34 cellular contexts compared by ENCODE assay signal in genomic region chr22:47128216-47129215, GRCh38.
DNase-seq lines count a peak whose midpoint lies in the region; ATAC-seq and TF ChIP-seq lines count a peak whose summit lies in the region.
"Had no signal": no experiment of that assay in that cellular context is flagged by ENCODE, and none has a peak within 500 bp of the region (broad histone marks: within the 10 kb centered on the region; RNA-seq: fewer than 3 reads in every experiment).

No MANE protein-coding gene starts in this region.

- H3K4me1 ChIP-seq in upper lobe of right lung = no peaks in the 10 kb centered on the region
- H3K4me1 ChIP-seq: HAP-1, testis had no signal

- H3K27ac Mint-ChIP-seq in glutamatergic neuron (ENCODE audit: unreplicated experiment) (no peak overlapping the region), progenitor cell of endocrine pancreas (no peak overlapping the region)
- H3K27ac Mint-ChIP-seq: activated CD8-positive, alpha-beta T cell treated with anti-CD3 and anti-CD28 coated beads, Interleukin-2, amount 10 ng/mL, durations not matched to agents 7 days and 5 days; activated naive CD8-positive, alpha-beta T cell; B cell; CD8-positive, alpha-beta memory T cell; dendritic cell treated with granulocyte-macrophage colony-stimulating factor and Interleukin-4, amounts not matched to agents 40 ng/mL and 50 ng/mL, for 4 days; mesothelial cell of epicardium; stimulated activated memory B cell treated with anti-CD40 and anti-IgM and Interleukin-4, amounts not matched to agents 10 μg/mL and 1 μg/mL and 100 μg/mL, for 72 hours; T-helper 17 cell had no signal

- H3K27ac ChIP-seq in upper lobe of right lung = no peak overlapping the region
- H3K27ac ChIP-seq: testis had no signal

- TF ChIP-seq CTCF in glutamatergic neuron (IDR thresholded peaks at IDR 0.05; ENCODE audit: partially characterized antibody, unreplicated experiment) (no peak), upper lobe of right lung (IDR thresholded peaks at IDR 0.05) (no peak), progenitor cell of endocrine pancreas (IDR thresholded peaks at IDR 0.05; ENCODE audit: unreplicated experiment) (no peak)

- intact Hi-C loops in Right ventricle myocardium superior (cut with DNase I) = no loop called here
- intact Hi-C loops in left ventricle myocardium superior (cut with micrococcal nuclease) = no loop called here
- intact Hi-C loops in upper lobe of right lung (cut with DNase I) = no loop called here

- H3K36me3 Mint-ChIP-seq in glutamatergic neuron (ENCODE audit: unreplicated experiment) = no peaks in the 10 kb centered on the region
- H3K36me3 Mint-ChIP-seq in progenitor cell of endocrine pancreas (ENCODE audit: insufficient read depth) = peaks cover 3% of the 10 kb centered on the region
- H3K36me3 Mint-ChIP-seq: activated naive CD8-positive, alpha-beta T cell; naive B cell had no signal

- no peak for TF ChIP-seq POLR2A in GM18505 (IDR thresholded peaks at IDR 0.05; ENCODE audit: borderline replicate concordance, extremely low read depth, insufficient read depth, insufficient read length)

- no peaks in the 10 kb centered on the region for H3K27me3 ChIP-seq in upper lobe of right lung
- H3K27me3 ChIP-seq: MG63, testis had no signal

- H3K9me3 Mint-ChIP-seq in glutamatergic neuron (ENCODE audit: unreplicated experiment) (peaks cover 18% of the 10 kb centered on the region), progenitor cell of endocrine pancreas (ENCODE audit: low read depth) (no peaks in the 10 kb centered on the region)
- H3K9me3 Mint-ChIP-seq: activated T-helper 17 cell treated with anti-CD3 and anti-CD28 coated beads, Interleukin-2, amount 50 U/mL, for 72 hours; CD8-positive, alpha-beta memory T cell; central memory CD8-positive, alpha-beta T cell; dendritic cell treated with granulocyte-macrophage colony-stimulating factor and Interleukin-4, amounts not matched to agents 40 ng/mL and 50 ng/mL, for 4 days; mesothelial cell of epicardium; naive B cell; stimulated activated memory B cell treated with anti-CD40 and anti-IgM and Interleukin-4, amounts not matched to agents 10 μg/mL and 1 μg/mL and 100 μg/mL, for 72 hours had no signal

- no peak overlapping the region for H3K4me3 ChIP-seq in upper lobe of right lung
- H3K4me3 ChIP-seq: HAP-1, MG63, testis had no signal

- peak; percentile 13 for DNase-seq in Right ventricle myocardium superior
- no peak for DNase-seq in left ventricle myocardium superior
- peak; percentile 42 for DNase-seq in NCI-H2171 (lab: John Stamatoyannopoulos, UW)
- DNase-seq in glutamatergic neuron = peak; percentile 9
- peak; percentile 25 for DNase-seq in upper lobe of right lung
- DNase-seq in LoVo (ENCODE audit: low spot score) = no peak
- DNase-seq in progenitor cell of endocrine pancreas (ENCODE audit: low spot score, unreplicated experiment) = no peak
- DNase-seq: ACHN; activated CD8-positive, alpha-beta T cell treated with anti-CD3 and anti-CD28 coated beads, Interleukin-2, amount 10 ng/mL, durations not matched to agents 7 days and 5 days; CD8-positive, alpha-beta memory T cell; EL; foreskin fibroblast; head of caudate nucleus; KBM-7; MG63; naive B cell; NCI-H1930; NCI-H526; NK-92 treated with Interleukin-12 subunit alpha and Interleukin-12 subunit beta, amount 100 ng/mL, for 24 hours; nucleus accumbens; SK-N-SH; stimulated activated CD4-positive, alpha-beta T cell treated with anti-CD3 and anti-CD28 coated beads, Interleukin-15, amount 100 ng/mL, for 24 hours; T-helper 17 cell; testis had no signal

- H3K9me3 ChIP-seq in upper lobe of right lung = no peaks in the 10 kb centered on the region
- H3K9me3 ChIP-seq: HAP-1, MG63, SK-N-SH, testis had no signal

- H3K36me3 ChIP-seq in upper lobe of right lung = no peaks in the 10 kb centered on the region
- H3K36me3 ChIP-seq: HAP-1, MG63 had no signal

- H3K27me3 Mint-ChIP-seq in glutamatergic neuron (ENCODE audit: unreplicated experiment) = peaks cover 6% of the 10 kb centered on the region
- peaks cover 10% of the 10 kb centered on the region for H3K27me3 Mint-ChIP-seq in progenitor cell of endocrine pancreas
- H3K27me3 Mint-ChIP-seq: activated naive CD8-positive, alpha-beta T cell; activated T-helper 17 cell treated with anti-CD3 and anti-CD28 coated beads, Interleukin-2, amount 50 U/mL, for 72 hours; B cell; central memory CD8-positive, alpha-beta T cell; dendritic cell treated with granulocyte-macrophage colony-stimulating factor and Interleukin-4, amounts not matched to agents 40 ng/mL and 50 ng/mL, for 4 days; naive B cell; stimulated activated memory B cell treated with anti-CD40 and anti-IgM and Interleukin-4, amounts not matched to agents 10 μg/mL and 1 μg/mL and 100 μg/mL, for 72 hours; T-helper 17 cell had no signal

- ATAC-seq in Right ventricle myocardium superior (ENCODE audit: poor library complexity) (no peak), left ventricle myocardium superior (no peak), upper lobe of right lung (no peak), GM18505 (IDR thresholded peaks at IDR 0.05; ENCODE audit: unreplicated experiment) (no peak)
- ATAC-seq: activated CD8-positive, alpha-beta T cell treated with anti-CD3 and anti-CD28 coated beads, Interleukin-2, amount 10 ng/mL, durations not matched to agents 7 days and 5 days; activated T-helper 17 cell treated with anti-CD3 and anti-CD28 coated beads, Interleukin-2, amount 50 U/mL, for 72 hours; esophagus mucosa; stimulated activated memory B cell treated with anti-CD40 and anti-IgM and Interleukin-4, amounts not matched to agents 10 μg/mL and 1 μg/mL and 100 μg/mL, for 72 hours; T-helper 17 cell had no signal

- H3K4me3 Mint-ChIP-seq in glutamatergic neuron (ENCODE audit: unreplicated experiment) (no peak overlapping the region), progenitor cell of endocrine pancreas (ENCODE audit: low read depth) (no peak overlapping the region)
- H3K4me3 Mint-ChIP-seq: activated CD8-positive, alpha-beta T cell treated with anti-CD3 and anti-CD28 coated beads, Interleukin-2, amount 10 ng/mL, durations not matched to agents 7 days and 5 days; activated naive CD8-positive, alpha-beta T cell; activated T-helper 17 cell treated with anti-CD3 and anti-CD28 coated beads, Interleukin-2, amount 50 U/mL, for 72 hours; B cell; CD8-positive, alpha-beta memory T cell; central memory CD8-positive, alpha-beta T cell; dendritic cell treated with granulocyte-macrophage colony-stimulating factor and Interleukin-4, amounts not matched to agents 40 ng/mL and 50 ng/mL, for 4 days; mesothelial cell of epicardium; stimulated activated memory B cell treated with anti-CD40 and anti-IgM and Interleukin-4, amounts not matched to agents 10 μg/mL and 1 μg/mL and 100 μg/mL, for 72 hours; T-helper 17 cell had no signal

- peaks cover 10% of the 10 kb centered on the region for H3K4me1 Mint-ChIP-seq in glutamatergic neuron (ENCODE audit: low read depth, unreplicated experiment)
- H3K4me1 Mint-ChIP-seq in progenitor cell of endocrine pancreas (ENCODE audit: low read depth) = peaks cover 2% of the 10 kb centered on the region

Comparison
In these comparisons a context has a peak if more than half of its experiments do, and no peak if none do; other contexts are left out.
1. DNase-seq: peak in Right ventricle myocardium superior (single experiment), NCI-H2171 (single experiment), glutamatergic neuron (single experiment) and upper lobe of right lung (single experiment); none in left ventricle myocardium superior (single experiment), LoVo (single experiment) and progenitor cell of endocrine pancreas (single experiment).